ENCODE assay signal across 8 cellular contexts in the genomic region with DNA sequence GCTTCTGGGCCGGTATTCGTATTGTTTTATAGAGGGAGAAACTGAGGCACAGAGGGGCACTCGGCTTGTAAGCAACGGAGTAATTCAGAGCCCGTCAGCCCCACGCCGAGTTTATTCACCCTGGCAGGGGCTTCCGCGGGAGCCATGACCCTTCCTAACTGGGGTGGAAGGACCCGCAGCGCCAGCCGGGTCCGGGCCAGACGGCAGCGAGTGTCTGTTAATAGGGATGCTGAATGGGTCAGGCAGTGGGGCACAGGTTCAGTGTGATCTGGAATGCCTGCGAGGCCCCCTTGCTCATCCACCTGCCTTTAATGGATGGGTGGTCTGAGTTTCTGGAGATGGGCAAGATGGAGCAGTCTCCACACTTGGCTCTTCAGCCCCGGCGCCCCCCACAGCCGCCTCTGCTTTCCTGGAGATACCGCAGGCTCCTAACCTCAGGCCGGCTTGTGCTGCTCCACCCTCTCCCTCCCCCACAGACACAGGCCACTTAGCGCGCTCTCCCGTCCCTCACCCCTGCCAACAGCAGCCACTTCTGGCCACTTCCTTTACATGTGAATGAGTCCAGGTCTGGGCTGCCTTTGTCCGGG.
DNase-seq lines count a peak whose midpoint lies in the region; ATAC-seq and TF ChIP-seq lines count a peak whose summit lies in the region.

No MANE protein-coding gene starts in this region.

- dilution Hi-C loops in mammary epithelial cell (cut with HindIII; ENCODE audit: low sequenced_read_pairs) = no loop called here

- no peak overlapping the region for H3K9ac ChIP-seq in mammary epithelial cell (ENCODE audit: insufficient read depth, low read length)

- H3K4me3 Mint-ChIP-seq in MCF 10A (ENCODE audit: unreplicated experiment) = peak overlapping the region; percentile 38
- peak overlapping the region; percentile 79 for H3K4me3 Mint-ChIP-seq in activated naive CD8-positive, alpha-beta T cell treated with anti-CD3 and anti-CD28 coated beads, Interleukin-2, amount 50 U/mL, for 24 hours

- intact Hi-C loops in MCF 10A (cut with micrococcal nuclease) = no loop called here
- intact Hi-C loops in mammary epithelial cell (cut with micrococcal nuclease) = no loop called here
- intact Hi-C loops in upper lobe of right lung (cut with DNase I) = no loop called here
- intact Hi-C loops in gastrocnemius medialis (cut with DNase I; ENCODE audit: low total_unique reads) = no loop called here

- peaks cover 30% of the 10 kb centered on the region for H3K27me3 ChIP-seq in mammary epithelial cell (ENCODE audit: insufficient read depth, low read length)
- H3K27me3 ChIP-seq in lung (ENCODE audit: control insufficient read depth, insufficient read depth) = no peaks in the 10 kb centered on the region
- peaks cover 1% of the 10 kb centered on the region for H3K27me3 ChIP-seq in upper lobe of right lung
- peaks cover 48 to 68% (median 60%) of the 10 kb centered on the region in 3 donors for H3K27me3 ChIP-seq in gastrocnemius medialis

- POLR2A ChIA-PET in MCF 10A (lab: Yijun Ruan, JAX) = no interaction called here

- peaks cover 6% of the 10 kb centered on the region for H3K36me3 Mint-ChIP-seq in MCF 10A (ENCODE audit: insufficient read depth, unreplicated experiment)
- peaks cover 12% of the 10 kb centered on the region for H3K36me3 Mint-ChIP-seq in activated naive CD8-positive, alpha-beta T cell treated with anti-CD3 and anti-CD28 coated beads, Interleukin-2, amount 50 U/mL, for 24 hours (ENCODE audit: low read depth)

- peaks cover 52% of the 10 kb centered on the region for H3K27me3 Mint-ChIP-seq in MCF 10A (ENCODE audit: insufficient read depth, unreplicated experiment)
- peaks cover 20% of the 10 kb centered on the region for H3K27me3 Mint-ChIP-seq in activated naive CD8-positive, alpha-beta T cell treated with anti-CD3 and anti-CD28 coated beads, Interleukin-2, amount 50 U/mL, for 24 hours

- 88% methylated on average over 23 of the region's 25 CpGs for WGBS in mammary epithelial cell (ENCODE audit: low coverage, missing lambda C conversion rate)
- WGBS in lung, 2 donors = 8 to 16% methylated on average over 25 of the region's 25 CpGs

- in situ Hi-C loops in mammary epithelial cell (cut with MboI; ENCODE audit: low sequenced_read_pairs in 2 of 2) (no loop called here), gastrocnemius medialis (cut with MboI; ENCODE audit: low sequenced_read_pairs in 4 of 4) (loop anchor here in 1 of 4 donors (25.0 kb wide), 1 partner anchor 110 kb away; no protein-coding TSS in a partner anchor)

- H3K9me3 ChIP-seq in mammary epithelial cell (replicated peaks; ENCODE audit: insufficient read depth, low read length) (no peaks in the 10 kb centered on the region), lung (ENCODE audit: control insufficient read depth in 2 of 2, insufficient read depth in 1 of 2, low read length in 1 of 2) (no peaks in the 10 kb centered on the region), upper lobe of right lung (no peaks in the 10 kb centered on the region), gastrocnemius medialis (no peaks in the 10 kb centered on the region)

- H3K4me2 ChIP-seq in mammary epithelial cell (ENCODE audit: insufficient read depth, low read depth, low read length) = no peak overlapping the region

- no TSS peak for BruUV-seq in MCF 10A (replicated peaks; lab: Mats Ljungman, UMichigan)
- no TSS peak for BruUV-seq in mammary epithelial cell (replicated peaks; lab: Mats Ljungman, UMichigan)

- H3K79me2 ChIP-seq in mammary epithelial cell (ENCODE audit: insufficient read depth, low read length) = no peaks in the 10 kb centered on the region

- peaks cover 5% of the 10 kb centered on the region for H3K4me1 ChIP-seq in mammary epithelial cell (ENCODE audit: insufficient read depth, low read length)
- H3K4me1 ChIP-seq in lung (ENCODE audit: control insufficient read depth in 2 of 2, insufficient read depth in 2 of 2, low read length in 2 of 2) = peaks cover 0 to 22% of the 10 kb centered on the region in 2 donors
- H3K4me1 ChIP-seq in upper lobe of right lung = peaks cover 26% of the 10 kb centered on the region
- peaks cover 9 to 17% of the 10 kb centered on the region in 2 donors for H3K4me1 ChIP-seq in gastrocnemius medialis

- H3K4me1 Mint-ChIP-seq in MCF 10A (ENCODE audit: insufficient read depth, unreplicated experiment) = no peaks in the 10 kb centered on the region
- H3K4me1 Mint-ChIP-seq in activated naive CD8-positive, alpha-beta T cell treated with anti-CD3 and anti-CD28 coated beads, Interleukin-2, amount 50 U/mL, for 24 hours = peaks cover 75% of the 10 kb centered on the region

- ATAC-seq in activated naive CD8-positive, alpha-beta T cell treated with anti-CD3 and anti-CD28 coated beads, Interleukin-2, amount 50 U/mL, for 24 hours = peak; percentile 59
- no peak for ATAC-seq in lung (ENCODE audit: insufficient read depth, low FRiP score)
- peak; percentile 77 for ATAC-seq in upper lobe of right lung
- no peak for ATAC-seq in gastrocnemius medialis
- ATAC-seq in HG03175 (IDR thresholded peaks at IDR 0.05; ENCODE audit: unreplicated experiment) = no peak

- no peak for TF ChIP-seq POLR2A in gastrocnemius medialis (IDR thresholded peaks at IDR 0.05)

- DNase-seq in MCF 10A (ENCODE audit: unreplicated experiment) (no peak), mammary epithelial cell (no peak), lung (ENCODE audit: low spot score) (peak; percentile 52), upper lobe of right lung (peak; percentile 86), occipital lobe (lab: John Stamatoyannopoulos, UW) (no peak), gastrocnemius medialis (no peak)
- peak; percentile 74 for DNase-seq in activated naive CD8-positive, alpha-beta T cell treated with anti-CD3 and anti-CD28 coated beads, Interleukin-2, amount 50 U/mL, for 24 hours

- no peaks in the 10 kb centered on the region for H3K36me3 ChIP-seq in mammary epithelial cell (ENCODE audit: insufficient read depth, low read length)
- H3K36me3 ChIP-seq in lung (ENCODE audit: control insufficient read depth in 2 of 2, insufficient read depth in 2 of 2, low read length in 2 of 2) = peaks cover 0 to under 1% of the 10 kb centered on the region in 2 donors
- no peaks in the 10 kb centered on the region for H3K36me3 ChIP-seq in upper lobe of right lung
- H3K36me3 ChIP-seq in gastrocnemius medialis = no peaks in the 10 kb centered on the region

- TF ChIP-seq CTCF in MCF 10A (IDR thresholded peaks at IDR 0.05; ENCODE audit: unreplicated experiment) (no peak), mammary epithelial cell (conservative IDR thresholded peaks at IDR 0.05 in 1 of 2, IDR thresholded peaks at IDR 0.05 in 1 of 2; ENCODE audit: extremely low read depth in 1 of 2, insufficient read depth in 1 of 2, low read depth in 1 of 2, low read length in 2 of 2) (no peak), lung (IDR thresholded peaks at IDR 0.05; ENCODE audit: control extremely low read depth, extremely low read depth) (no peak), upper lobe of right lung (IDR thresholded peaks at IDR 0.05) (no peak), gastrocnemius medialis (IDR thresholded peaks at IDR 0.05 in 4 of 5, conservative IDR thresholded peaks at IDR 0.05 in 1 of 5) (no peak)

- no peak overlapping the region for H2AFZ ChIP-seq in mammary epithelial cell (ENCODE audit: low read depth, low read length)

- H3K4me3 ChIP-seq in mammary epithelial cell (replicated peaks in 1 of 3; ENCODE audit: insufficient read depth in 1 of 3, low read depth in 2 of 3, low read length in 3 of 3) (no peak overlapping the region), lung (no peak overlapping the region), upper lobe of right lung (peak overlapping the region; percentile 67), gastrocnemius medialis (peak overlapping the region in 1 of 4 donors; percentile 58)

- H3K9me3 Mint-ChIP-seq in MCF 10A (ENCODE audit: unreplicated experiment) = peaks cover 9% of the 10 kb centered on the region
- H3K9me3 Mint-ChIP-seq in activated naive CD8-positive, alpha-beta T cell treated with anti-CD3 and anti-CD28 coated beads, Interleukin-2, amount 50 U/mL, for 24 hours = peaks cover 4% of the 10 kb centered on the region

- H3K27ac ChIP-seq in mammary epithelial cell (ENCODE audit: insufficient read depth, low read depth, low read length) = no peak overlapping the region
- H3K27ac ChIP-seq in lung (ENCODE audit: low read depth in 1 of 2, low read length in 1 of 2) = peak overlapping the region in 1 of 2 donors; percentile 28
- H3K27ac ChIP-seq in upper lobe of right lung = peak overlapping the region; percentile 76
- H3K27ac ChIP-seq in gastrocnemius medialis = no peak overlapping the region

- H3K27ac Mint-ChIP-seq in MCF 10A (ENCODE audit: low read depth, unreplicated experiment) = no peak overlapping the region
- peak overlapping the region; percentile 89 for H3K27ac Mint-ChIP-seq in activated naive CD8-positive, alpha-beta T cell treated with anti-CD3 and anti-CD28 coated beads, Interleukin-2, amount 50 U/mL, for 24 hours

- CTCF ChIA-PET in MCF 10A (lab: Yijun Ruan, JAX) = no interaction called here
- CTCF ChIA-PET in mammary epithelial cell (lab: Charles Lee; ENCODE audit: low non-redundant PET) = no interaction called here

- H4K20me1 ChIP-seq in mammary epithelial cell (ENCODE audit: insufficient read depth, low read length) = no peaks in the 10 kb centered on the region

Comparison
In these comparisons a context has a peak if more than half of its experiments do, and no peak if none do; other contexts are left out.
1. DNase-seq: peak in activated naive CD8-positive, alpha-beta T cell treated with anti-CD3 and anti-CD28 coated beads, Interleukin-2, amount 50 U/mL, for 24 hours (single experiment), lung (single experiment) and upper lobe of right lung (single experiment); none in MCF 10A (single experiment), mammary epithelial cell (single experiment), occipital lobe (single experiment) and gastrocnemius medialis (0 of 2).
2. ATAC-seq: peak in activated naive CD8-positive, alpha-beta T cell treated with anti-CD3 and anti-CD28 coated beads, Interleukin-2, amount 50 U/mL, for 24 hours (single experiment) and upper lobe of right lung (single experiment); none in lung (single experiment), gastrocnemius medialis (0 of 2) and HG03175 (single experiment).